ENCODE assay signal across 13 cellular contexts in the genomic region with DNA sequence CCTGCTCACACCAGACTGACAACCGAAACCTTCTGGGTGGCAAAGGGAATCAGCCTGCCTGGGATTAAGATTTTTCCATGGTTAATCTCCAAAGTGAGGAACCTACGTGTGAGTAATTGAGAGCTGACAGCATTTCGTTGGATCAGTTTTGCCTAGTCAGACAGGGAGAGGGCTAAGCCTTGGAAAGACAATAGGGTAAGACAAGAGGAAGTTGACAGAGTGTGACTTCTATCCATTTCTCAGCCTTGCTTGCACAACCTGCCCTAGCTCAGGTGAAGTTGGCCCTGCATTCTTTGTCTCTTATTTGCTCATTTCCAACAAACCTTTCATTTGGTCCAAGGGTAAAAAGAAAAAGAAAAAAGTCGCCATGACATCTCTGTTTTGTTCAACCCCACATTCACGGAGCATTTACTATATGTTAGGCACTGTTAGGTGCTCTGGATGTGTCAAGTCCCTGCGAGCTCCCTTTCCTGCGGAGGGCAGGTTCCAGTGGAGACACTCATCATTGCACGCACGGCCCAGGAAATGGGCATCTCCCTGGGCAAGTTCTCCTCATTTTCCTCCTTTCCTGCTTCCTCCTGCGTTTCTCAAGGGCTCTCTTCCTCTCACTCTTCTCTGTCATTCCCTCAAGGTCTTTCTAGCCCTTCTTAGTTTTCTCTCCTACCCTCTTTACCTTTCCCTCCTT. TPM values are rescaled to one million over a fixed set of nuclear protein-coding genes. Genes with fewer than 3 reads are reported as not detected.
DNase-seq lines count a peak whose midpoint lies in the region; ATAC-seq and TF ChIP-seq lines count a peak whose summit lies in the region.
"Had no signal": no experiment of that assay in that cellular context is flagged by ENCODE, and none has a peak within 500 bp of the region (broad histone marks: within the 10 kb centered on the region; RNA-seq: fewer than 3 reads in every experiment).

No MANE protein-coding gene starts in this region.

- H2AFZ ChIP-seq in GM23248 = no peak overlapping the region

- H3K9ac ChIP-seq in GM23248 = peak overlapping the region; percentile 85; the same call in 1 of the 2 replicates
- H3K9ac ChIP-seq: BLaER1 had no signal

- no peaks in the 10 kb centered on the region for H4K20me1 ChIP-seq in GM23248 (ENCODE audit: insufficient read depth)

- DNase-seq in GM23248 (peak; percentile 55), SKM-1 (lab: John Stamatoyannopoulos, UW; ENCODE audit: unreplicated experiment) (peak; percentile 37), esophagus squamous epithelium (lab: John Stamatoyannopoulos, UW) (no peak), gastrocnemius medialis (no peak), CD1c-positive myeloid dendritic cell (ENCODE audit: extremely low spot score) (no peak)
- DNase-seq in stimulated activated CD4-positive, alpha-beta T cell treated with anti-CD3 and anti-CD28 coated beads, Interleukin-4, amount 100 ng/mL, for 1 hour = no peak
- DNase-seq: activated naive CD8-positive, alpha-beta T cell treated with anti-CD3 and anti-CD28 coated beads, Interleukin-2, amount 10 ng/mL, durations not matched to agents 7 days and 5 days; NCI-H1105 treated with DMSO at 0.1 percent for 48 hours; stimulated activated CD4-positive, alpha-beta T cell treated with anti-CD3 and anti-CD28 coated beads, Interleukin-2, amount 100 ng/mL, for 48 hours; T-helper 2 cell had no signal

- H3K27me3 ChIP-seq in GM23248 (replicated peaks; ENCODE audit: insufficient read depth) = no peaks in the 10 kb centered on the region
- H3K27me3 ChIP-seq in esophagus squamous epithelium = no peaks in the 10 kb centered on the region
- no peaks in the 10 kb centered on the region for H3K27me3 ChIP-seq in gastrocnemius medialis
- H3K27me3 ChIP-seq: BLaER1 had no signal

- no peaks in the 10 kb centered on the region for H3K9me3 ChIP-seq in GM23248 (ENCODE audit: low read depth)
- no peaks in the 10 kb centered on the region for H3K9me3 ChIP-seq in esophagus squamous epithelium
- H3K9me3 ChIP-seq in gastrocnemius medialis = no peaks in the 10 kb centered on the region
- H3K9me3 ChIP-seq: BLaER1 had no signal

- in situ Hi-C loops in GM23248 (cut with MboI) (no loop called here), gastrocnemius medialis (cut with MboI; ENCODE audit: low sequenced_read_pairs in 4 of 4) (no loop called here)

- H3K4me1 ChIP-seq in GM23248 (ENCODE audit: insufficient read depth) (peaks cover 86% of the 10 kb centered on the region), esophagus squamous epithelium (peaks cover 11 to 98% (median 72%) of the 10 kb centered on the region in 3 donors), gastrocnemius medialis (peaks cover 27 to 30% of the 10 kb centered on the region in 2 donors)

- no peaks in the 10 kb centered on the region for H3K36me3 ChIP-seq in GM23248 (ENCODE audit: low read depth)
- no peaks in the 10 kb centered on the region for H3K36me3 ChIP-seq in esophagus squamous epithelium
- H3K36me3 ChIP-seq in gastrocnemius medialis = no peaks in the 10 kb centered on the region
- H3K36me3 ChIP-seq: BLaER1 had no signal

- H3K27ac ChIP-seq in GM23248 (peak overlapping the region; percentile 99), esophagus squamous epithelium (peak overlapping the region; percentile 68 to 79 (median 71)), gastrocnemius medialis (peak overlapping the region; percentile 49 to 75 (median 66))
- H3K27ac ChIP-seq: BLaER1 had no signal

- no peaks in the 10 kb centered on the region for H3K9me2 ChIP-seq in GM23248 (ENCODE audit: insufficient read depth)

- TF ChIP-seq POLR2A in esophagus squamous epithelium (IDR thresholded peaks at IDR 0.05) (no peak), gastrocnemius medialis (IDR thresholded peaks at IDR 0.05) (no peak)

- 44 to 45% methylated on average over 10 of the region's 10 CpGs for WGBS in GM23248 (ENCODE audit: low coverage in 1 of 2, low lambda C conversion rate in 2 of 2, missing lambda C conversion rate in 2 of 2), 2 experiments
- WGBS in esophagus squamous epithelium, 2 donors = 23 to 40% methylated on average over 10 of the region's 10 CpGs

- intact Hi-C loops in esophagus squamous epithelium (cut with DNase I) (no loop called here), gastrocnemius medialis (cut with DNase I; ENCODE audit: low total_unique reads) (no loop called here)

- peak overlapping the region; percentile 63 for H3K4me2 ChIP-seq in GM23248 (ENCODE audit: unreplicated experiment)
- H3K4me2 ChIP-seq: BLaER1 had no signal

- H3F3A ChIP-seq in GM23248 (ENCODE audit: insufficient read depth) = peaks cover 65% of the 10 kb centered on the region

- peak overlapping the region; percentile 3; the same call in 1 of the 2 replicates for H3K4me3 ChIP-seq in GM23248
- H3K4me3 ChIP-seq in esophagus squamous epithelium = no peak overlapping the region
- H3K4me3 ChIP-seq in gastrocnemius medialis = no peak overlapping the region
- H3K4me3 ChIP-seq: BLaER1 had no signal

- no peak for TF ChIP-seq CTCF in esophagus squamous epithelium (IDR thresholded peaks at IDR 0.05)
- no peak for TF ChIP-seq CTCF in gastrocnemius medialis (IDR thresholded peaks at IDR 0.05 in 4 of 5, conservative IDR thresholded peaks at IDR 0.05 in 1 of 5)

- peaks cover 92% of the 10 kb centered on the region for H3K79me2 ChIP-seq in GM23248 (ENCODE audit: insufficient read depth)

- ATAC-seq in gastrocnemius medialis = no peak
- no peak for ATAC-seq in GM18867 (IDR thresholded peaks at IDR 0.05; ENCODE audit: unreplicated experiment)
- no peak for ATAC-seq in HG03457 (IDR thresholded peaks at IDR 0.05; ENCODE audit: unreplicated experiment)

RNA-seq across cellular contexts. Expression of a gene that starts 23.3 kb away (rescaled TPM):
- 108 and 110 TPM in 2 replicates for total RNA-seq in GM23248 (2014; rRNA removed; shearing (Covaris generic))
- 33.3 and 33.7 TPM in 2 replicates for polyA plus RNA-seq in GM23248 (2016; fragmentation: Nextera tagmentation; extraction: Ambion mirVana)
- 10 to 100 TPM in 3 of 4 donors, 1 to 10 TPM in 1; 3.6 to 18.9 (median 15.2) TPM for total RNA-seq in esophagus squamous epithelium
- total RNA-seq in gastrocnemius medialis = 10 to 100 TPM in 1 of 4 donors, 1 to 10 TPM in 3; 2.8 to 15.1 (median 6.6) TPM
- total RNA-seq: activated naive CD8-positive, alpha-beta T cell treated with anti-CD3 and anti-CD28 coated beads, Interleukin-2, amount 10 ng/mL, durations not matched to agents 7 days and 5 days had no signal

Comparison
In these comparisons a context has a peak if more than half of its experiments do, and no peak if none do; other contexts are left out.
1. DNase-seq: peak in GM23248 (single experiment) and SKM-1 (single experiment); none in esophagus squamous epithelium (single experiment), gastrocnemius medialis (0 of 2), CD1c-positive myeloid dendritic cell (single experiment) and stimulated activated CD4-positive, alpha-beta T cell treated with anti-CD3 and anti-CD28 coated beads, Interleukin-4, amount 100 ng/mL, for 1 hour (single experiment).
2. Peak in every context shown above with its lines, with median percentiles within 50 percentile points of each other: H3K27ac ChIP-seq.